8 cellular contexts compared by ENCODE assay signal in genomic region chr15:41283653-41284424, GRCh38.
A peak's percentile ranks its signal among the peaks of the same experiment; 100 is the strongest.
DNase-seq lines count a peak whose midpoint lies in the region; ATAC-seq and TF ChIP-seq lines count a peak whose summit lies in the region.

No MANE protein-coding gene starts in this region.

- DNase-seq in DMS 273 treated with DMSO at 0.1 percent for 48 hours (lab: John Stamatoyannopoulos, UW) (peak; percentile 94), HuH-7.5 (ENCODE audit: low spot score) (peak; percentile 90), activated T-cell treated with anti-CD3 and anti-CD28 coated beads for 24 hours (ENCODE audit: low read depth) (peak; percentile 97), epithelial cell of esophagus (ENCODE audit: low read depth) (peak; percentile 99), middle frontal gyrus (ENCODE audit: extremely low spot score, low spot score) (peak; percentile 98)
- DNase-seq in stimulated activated CD8-positive, alpha-beta memory T cell treated with anti-CD3 and anti-CD28 coated beads, Interleukin-2, amount 100 ng/mL, for 1 hour (ENCODE audit: low read depth in 2 of 2) = peak; percentile 93 to 95

- peaks cover 41% of the 10 kb centered on the region for H3K36me3 ChIP-seq in OCI-LY3 (replicated peaks; ENCODE audit: low read depth, low read length)

- H3K9me3 ChIP-seq in OCI-LY3 (ENCODE audit: insufficient read depth, low read length) = no peaks in the 10 kb centered on the region

- H4K20me1 ChIP-seq in OCI-LY3 (ENCODE audit: insufficient read depth, low read length) = no peaks in the 10 kb centered on the region

- H3K9ac ChIP-seq in OCI-LY3 (ENCODE audit: low read length) = peak overlapping the region; percentile 96

- peak overlapping the region; percentile 91 for H3K4me2 ChIP-seq in OCI-LY3 (ENCODE audit: low read length)

- H2AFZ ChIP-seq in OCI-LY3 (ENCODE audit: low read depth, low read length) = peak overlapping the region; percentile 76

- no peaks in the 10 kb centered on the region for H3K27me3 ChIP-seq in OCI-LY3 (ENCODE audit: low read depth, low read length)

- H3K4me3 ChIP-seq in OCI-LY3 (ENCODE audit: low read length) (peak overlapping the region; percentile 98), epithelial cell of esophagus (ENCODE audit: low read length) (peak overlapping the region; percentile 63)

- H3K4me1 ChIP-seq in OCI-LY3 (ENCODE audit: low read length) = peaks cover 12% of the 10 kb centered on the region

- peak; percentile 95 for ATAC-seq in GM21528 (IDR thresholded peaks at IDR 0.05; ENCODE audit: low FRiP score, unreplicated experiment)

- H3K79me2 ChIP-seq in OCI-LY3 (ENCODE audit: low read length) = peaks cover 55% of the 10 kb centered on the region

- peak overlapping the region; percentile 72 for H3K27ac ChIP-seq in OCI-LY3 (ENCODE audit: low read length)

- TF ChIP-seq CTCF in OCI-LY3 (IDR thresholded peaks at IDR 0.05; ENCODE audit: low read depth, low read length) (no peak), epithelial cell of esophagus (IDR thresholded peaks at IDR 0.05; ENCODE audit: insufficient read depth, low read depth, low read length, missing control alignments) (no peak)

Comparison
In these comparisons a context has a peak if more than half of its experiments do, and no peak if none do; other contexts are left out.
1. Peak in every context shown above with its lines: DNase-seq, ATAC-seq, H3K4me3 ChIP-seq and H3K27ac ChIP-seq.